In genomic region chr19:33300016-33300981, GRCh38 we compare ENCODE assay signal across 8 cellular contexts. TPM values are rescaled to one million over a fixed set of nuclear protein-coding genes. Genes with fewer than 3 reads are reported as not detected.
DNase-seq lines count a peak whose midpoint lies in the region; ATAC-seq and TF ChIP-seq lines count a peak whose summit lies in the region.

No MANE protein-coding gene starts in this region.

- H3K4me3 Mint-ChIP-seq in CD8-positive, alpha-beta T cell, result peak overlapping the region; percentile 57

- peaks cover 6% of the 10 kb centered on the region for H3K4me1 Mint-ChIP-seq in CD8-positive, alpha-beta T cell (ENCODE audit: low read depth)

- CTCF ChIA-PET in CD8-positive, alpha-beta T cell (lab: Charles Lee), result no interaction called here

- TF ChIP-seq POLR2A in prostate gland (IDR thresholded peaks at IDR 0.05), result peak; percentile 37

- H3K36me3 Mint-ChIP-seq in CD8-positive, alpha-beta T cell, result no peaks in the 10 kb centered on the region

- no peak for DNase-seq in CD8-positive, alpha-beta T cell
- DNase-seq in RWPE2 (ENCODE audit: low spot score), result peak; percentile 48
- DNase-seq in right cardiac atrium, result peak; percentile 43 to 85 (median 82)
- peak; percentile 42 for DNase-seq in prostate gland (ENCODE audit: low spot score)
- no peak for DNase-seq in NCI-H345 (lab: John Stamatoyannopoulos, UW)
- no peak for DNase-seq in NCI-H1930 (lab: John Stamatoyannopoulos, UW)

- 49% methylated on average over 27 of the region's 27 CpGs for WGBS in right cardiac atrium
- 24% methylated on average over 27 of the region's 27 CpGs for WGBS in prostate gland

- POLR2A ChIA-PET in CD8-positive, alpha-beta T cell (lab: Charles Lee), result no interaction called here

- no peaks in the 10 kb centered on the region for H3K9me3 Mint-ChIP-seq in CD8-positive, alpha-beta T cell

- H3K4me3 ChIP-seq in CD8-positive, alpha-beta T cell (ENCODE audit: low read depth, low read length), result no peak overlapping the region
- H3K4me3 ChIP-seq in RWPE2 (ENCODE audit: severe bottlenecking), result no peak overlapping the region
- H3K4me3 ChIP-seq in right cardiac atrium (ENCODE audit: low read length), result peak overlapping the region; percentile 71
- H3K4me3 ChIP-seq in prostate gland, result peak overlapping the region; percentile 74 to 81

- H3K27me3 ChIP-seq in CD8-positive, alpha-beta T cell (ENCODE audit: insufficient read depth, low read length), result peaks cover 3% of the 10 kb centered on the region
- H3K27me3 ChIP-seq in RWPE2 (ENCODE audit: insufficient read depth, poor library complexity, severe bottlenecking) (peaks cover 18% of the 10 kb centered on the region), right cardiac atrium (ENCODE audit: control insufficient read depth, insufficient read depth) (no peaks in the 10 kb centered on the region), prostate gland (replicated peaks; ENCODE audit: insufficient read depth) (no peaks in the 10 kb centered on the region)

- no peaks in the 10 kb centered on the region for H3K9me3 ChIP-seq in CD8-positive, alpha-beta T cell (ENCODE audit: low read length)
- no peaks in the 10 kb centered on the region for H3K9me3 ChIP-seq in RWPE2 (ENCODE audit: severe bottlenecking)
- no peaks in the 10 kb centered on the region for H3K9me3 ChIP-seq in right cardiac atrium (ENCODE audit: control insufficient read depth, low read length)
- no peaks in the 10 kb centered on the region for H3K9me3 ChIP-seq in prostate gland

- no peak overlapping the region for H3K27ac ChIP-seq in CD8-positive, alpha-beta T cell (ENCODE audit: low read depth, low read length)
- H3K27ac ChIP-seq in RWPE2 (ENCODE audit: poor library complexity, severe bottlenecking) (no peak overlapping the region), right cardiac atrium (ENCODE audit: low read length) (no peak overlapping the region), prostate gland (peak overlapping the region; percentile 70 to 73)

- H3K36me3 ChIP-seq in CD8-positive, alpha-beta T cell (ENCODE audit: insufficient read depth, low read length), result no peaks in the 10 kb centered on the region
- H3K36me3 ChIP-seq in RWPE2 (ENCODE audit: low read depth), result no peaks in the 10 kb centered on the region
- no peaks in the 10 kb centered on the region for H3K36me3 ChIP-seq in prostate gland

- intact Hi-C loops in CD8-positive, alpha-beta T cell (cut with DNase I, micrococcal nuclease), result no loop called here
- intact Hi-C loops in right cardiac atrium (cut with DNase I), result loop anchor here in 1 of 4 donors (10.0 kb wide), 1 partner anchor 75 kb away; the partner anchor contains the start of gene CEBPG
- intact Hi-C loops in prostate gland (cut with DNase I), result loop anchor here (5.0 kb wide), 3 partner anchors 58 to 87 kb away; partner anchors contain the start of gene CEBPG

- H3K27ac Mint-ChIP-seq in CD8-positive, alpha-beta T cell, result no peak overlapping the region

- no peak for ATAC-seq in CD8-positive, alpha-beta T cell
- ATAC-seq in RWPE2 (ENCODE audit: low read depth) (no peak), right cardiac atrium (no peak), GM21360 (IDR thresholded peaks at IDR 0.05; ENCODE audit: unreplicated experiment) (no peak), HG03045 (IDR thresholded peaks at IDR 0.05; ENCODE audit: unreplicated experiment) (no peak)

- H3K4me1 ChIP-seq in CD8-positive, alpha-beta T cell (ENCODE audit: insufficient read depth, low read length), result peaks cover 8% of the 10 kb centered on the region
- H3K4me1 ChIP-seq in RWPE2 (ENCODE audit: insufficient read depth, poor library complexity, severe bottlenecking) (peaks cover 22% of the 10 kb centered on the region), right cardiac atrium (ENCODE audit: control insufficient read depth, insufficient read depth, low read length) (no peaks in the 10 kb centered on the region), prostate gland (replicated peaks) (peaks cover 20% of the 10 kb centered on the region)

- TF ChIP-seq CTCF in CD8-positive, alpha-beta T cell (IDR thresholded peaks at IDR 0.05), result no peak
- TF ChIP-seq CTCF in RWPE2 (IDR thresholded peaks at IDR 0.05; ENCODE audit: poor library complexity, severe bottlenecking) (no peak), prostate gland (IDR thresholded peaks at IDR 0.05) (no peak)

- peaks cover 34% of the 10 kb centered on the region for H3K27me3 Mint-ChIP-seq in CD8-positive, alpha-beta T cell (ENCODE audit: low read depth)

RNA-seq across cellular contexts. Expression of gene CEBPA, which starts 2.0 kb away (rescaled TPM):
- 1 to 10 TPM; 1.7 to 1.9 TPM for total RNA-seq in CD8-positive, alpha-beta T cell
- total RNA-seq in right cardiac atrium, result 1 to 10 TPM; 2.1 to 5.2 (median 3.3) TPM
- 8.7 TPM for polyA plus RNA-seq in right cardiac atrium
- 10 to 100 TPM; 25.2 to 58.7 TPM for total RNA-seq in prostate gland

Comparison
In these comparisons a context has a peak if more than half of its experiments do, and no peak if none do; other contexts are left out.
1. DNase-seq: peak in RWPE2 (single experiment), right cardiac atrium (3 of 3) and prostate gland (single experiment); none in CD8-positive, alpha-beta T cell (0 of 7), NCI-H345 (single experiment) and NCI-H1930 (0 of 2).
2. H3K27ac ChIP-seq: peak in prostate gland (2 of 2); none in CD8-positive, alpha-beta T cell (single experiment), RWPE2 (single experiment) and right cardiac atrium (single experiment).
3. H3K4me3 ChIP-seq: peak in right cardiac atrium (single experiment) and prostate gland (2 of 2); none in CD8-positive, alpha-beta T cell (single experiment) and RWPE2 (single experiment).
4. RNA of gene CEBPA, which starts 2.0 kb away (total RNA-seq): 25.2 to 58.7 TPM in prostate gland; 2.1 to 5.2 TPM in right cardiac atrium and 1.7 to 1.9 TPM in CD8-positive, alpha-beta T cell; every median in the first group is over 4 times any median in the second.